2 cellular contexts compared by ENCODE assay signal in genomic region chr9:137145731-137146526, GRCh38.
TF ChIP-seq lines count a peak whose summit lies in the region.

No MANE protein-coding gene starts in this region.

TF ChIP-seq in HEK293, 187 proteins besides CTCF, POLR2A, EP300 and RAD21:
- no peak for TF ChIP-seq ZNF623 (tag by site-specific recombination; IDR thresholded peaks at IDR 0.05)
- TF ChIP-seq SETDB1 (IDR thresholded peaks at IDR 0.05; ENCODE audit: insufficient read length, low read length) = no peak
- no peak for TF ChIP-seq PRDM10 (tag by site-specific recombination; IDR thresholded peaks at IDR 0.05)
- TF ChIP-seq REST (tag by site-specific recombination; IDR thresholded peaks at IDR 0.05) = peak; percentile 87
- TF ChIP-seq ZNF585B (tag by site-specific recombination; IDR thresholded peaks at IDR 0.05) = no peak
- peak; percentile 83 for TF ChIP-seq GLIS1 (tag by site-specific recombination; IDR thresholded peaks at IDR 0.05)
- peak; percentile 72; the same call in 1 of the 2 replicates for TF ChIP-seq GLIS2 (tag by site-specific recombination; IDR thresholded peaks at IDR 0.05)
- TF ChIP-seq MYNN (tag by site-specific recombination; IDR thresholded peaks at IDR 0.05; ENCODE audit: borderline replicate concordance) = no peak

TF ChIP-seq in K562, 482 proteins besides CTCF, POLR2A, EP300 and RAD21:
- TF ChIP-seq ZNF551 (CRISPR knock-in tag; IDR thresholded peaks at IDR 0.05) (no peak), EHMT2 (IDR thresholded peaks at IDR 0.05) (peak; percentile 21; the same call in 1 of the 2 replicates), ZNF408 (CRISPR knock-in tag; IDR thresholded peaks at IDR 0.05; ENCODE audit: low read depth) (no peak), TFAP4 (CRISPR knock-in tag; IDR thresholded peaks at IDR 0.05; ENCODE audit: borderline replicate concordance) (peak; percentile 62; the same call in 1 of the 2 replicates), MIER1 (IDR thresholded peaks at IDR 0.05; ENCODE audit: low read depth) (0 out of 2 replicates have a peak, but pooled peaks have one; percentile 18), ZBTB7A (IDR thresholded peaks at IDR 0.05; ENCODE audit: borderline replicate concordance, control insufficient read depth, low read depth, low read length) (0 out of 2 replicates have a peak, but pooled peaks have one; percentile 14), REST (CRISPR knock-in tag; IDR thresholded peaks at IDR 0.05; ENCODE audit: low read depth) (0 out of 2 replicates have a peak, but pooled peaks have one; percentile 58)
